12 cellular contexts compared by ENCODE assay signal in genomic region chr5:174735498-174736350, GRCh38. TPM values are rescaled to one million over a fixed set of nuclear protein-coding genes. Genes with fewer than 3 reads are reported as not detected.
A peak's percentile ranks its signal among the peaks of the same experiment; 100 is the strongest.
DNase-seq lines count a peak whose midpoint lies in the region; ATAC-seq and TF ChIP-seq lines count a peak whose summit lies in the region.
"Had no signal": no experiment of that assay in that cellular context is flagged by ENCODE, and none has a peak within 500 bp of the region (broad histone marks: within the 10 kb centered on the region; RNA-seq: fewer than 3 reads in every experiment).

No MANE protein-coding gene starts in this region.

- no peaks in the 10 kb centered on the region for H3K9me3 Mint-ChIP-seq in activated CD4-positive, alpha-beta T cell treated with anti-CD3 and anti-CD28 coated beads for 36 hours (ENCODE audit: low read depth)
- H3K9me3 Mint-ChIP-seq in activated CD4-positive, alpha-beta T cell treated with anti-CD3 and anti-CD28 coated beads, Interleukin-2, amount 10 ng/mL, durations not matched to agents 24 days and 14 days, result no peaks in the 10 kb centered on the region

- TF ChIP-seq CTCF in WERI-Rb-1 (IDR thresholded peaks at IDR 0.05; ENCODE audit: low read depth, low read length), result 0 out of 2 replicates have a peak, but pooled peaks have one; percentile 33
- peak; percentile 34 to 59 (median 36) for TF ChIP-seq CTCF in testis (IDR thresholded peaks at IDR 0.05)

- H3K36me3 Mint-ChIP-seq in activated CD4-positive, alpha-beta T cell treated with anti-CD3 and anti-CD28 coated beads for 36 hours (ENCODE audit: low read depth), result no peaks in the 10 kb centered on the region
- H3K36me3 Mint-ChIP-seq in activated CD4-positive, alpha-beta T cell treated with anti-CD3 and anti-CD28 coated beads, Interleukin-2, amount 10 ng/mL, durations not matched to agents 24 days and 14 days (ENCODE audit: low read depth), result no peaks in the 10 kb centered on the region

- H3K9me3 ChIP-seq in WERI-Rb-1 (ENCODE audit: severe bottlenecking), result no peaks in the 10 kb centered on the region
- no peaks in the 10 kb centered on the region for H3K9me3 ChIP-seq in iPS-18a (ENCODE audit: control insufficient read depth, low read depth, low read length)
- H3K9me3 ChIP-seq in testis, result no peaks in the 10 kb centered on the region
- H3K9me3 ChIP-seq: ovary, SJCRH30, tibial nerve had no signal

- H3K36me3 ChIP-seq in WERI-Rb-1 (no peaks in the 10 kb centered on the region), iPS-18a (ENCODE audit: control insufficient read depth, low read depth, low read length) (no peaks in the 10 kb centered on the region), testis (ENCODE audit: low read depth, missing control alignments) (no peaks in the 10 kb centered on the region)
- H3K36me3 ChIP-seq: ovary, SJCRH30, tibial nerve had no signal

- peaks cover 4% of the 10 kb centered on the region for H3K4me1 Mint-ChIP-seq in activated CD4-positive, alpha-beta T cell treated with anti-CD3 and anti-CD28 coated beads for 36 hours
- no peaks in the 10 kb centered on the region for H3K4me1 Mint-ChIP-seq in activated CD4-positive, alpha-beta T cell treated with anti-CD3 and anti-CD28 coated beads, Interleukin-2, amount 10 ng/mL, durations not matched to agents 24 days and 14 days

- peaks cover 72% of the 10 kb centered on the region for H3K27me3 Mint-ChIP-seq in activated CD4-positive, alpha-beta T cell treated with anti-CD3 and anti-CD28 coated beads for 36 hours
- peaks cover 65% of the 10 kb centered on the region for H3K27me3 Mint-ChIP-seq in activated CD4-positive, alpha-beta T cell treated with anti-CD3 and anti-CD28 coated beads, Interleukin-2, amount 10 ng/mL, durations not matched to agents 24 days and 14 days

- intact Hi-C loops in activated CD4-positive, alpha-beta T cell treated with anti-CD3 and anti-CD28 coated beads for 36 hours (cut with DNase I, micrococcal nuclease), result loop anchor here (1.0 to 2.0 kb wide), 2 partner anchors 15 to 316 kb away; no protein-coding TSS in a partner anchor
- intact Hi-C loops in activated CD4-positive, alpha-beta T cell treated with anti-CD3 and anti-CD28 coated beads, Interleukin-2, amount 10 ng/mL, durations not matched to agents 24 days and 14 days (cut with micrococcal nuclease), result no loop called here
- intact Hi-C loops in testis (cut with DNase I; ENCODE audit: low total_unique reads), result no loop called here

- peaks cover 27% of the 10 kb centered on the region for H3K4me1 ChIP-seq in iPS-18a (ENCODE audit: control insufficient read depth, low read depth, low read length)
- peaks cover 5% of the 10 kb centered on the region for H3K4me1 ChIP-seq in testis

- CTCF ChIA-PET in activated CD4-positive, alpha-beta T cell treated with anti-CD3 and anti-CD28 coated beads for 36 hours (lab: Charles Lee), result interaction anchor here (0.6 kb wide), 1 partner anchor 955 kb away, joined by 4 read pairs; no protein-coding TSS in a partner anchor

- H3K9ac ChIP-seq in iPS-18a (ENCODE audit: low read length), result no peak overlapping the region

- DNase-seq in activated CD4-positive, alpha-beta T cell treated with anti-CD3 and anti-CD28 coated beads for 36 hours, result peak; percentile 42
- DNase-seq in activated CD4-positive, alpha-beta T cell treated with anti-CD3 and anti-CD28 coated beads, Interleukin-2, amount 10 ng/mL, durations not matched to agents 24 days and 14 days, result no peak
- DNase-seq in WERI-Rb-1 (no peak), testis (peak; percentile 71), NCI-H524 (lab: John Stamatoyannopoulos, UW) (no peak), NCI-H2029 (lab: John Stamatoyannopoulos, UW) (no peak)
- DNase-seq: CD4-positive, CD25-positive, alpha-beta regulatory T cell; ovary had no signal

- no peak overlapping the region for H3K4me3 Mint-ChIP-seq in activated CD4-positive, alpha-beta T cell treated with anti-CD3 and anti-CD28 coated beads for 36 hours
- H3K4me3 Mint-ChIP-seq in activated CD4-positive, alpha-beta T cell treated with anti-CD3 and anti-CD28 coated beads, Interleukin-2, amount 10 ng/mL, durations not matched to agents 24 days and 14 days, result no peak overlapping the region

- H3K27ac ChIP-seq in WERI-Rb-1, result no peak overlapping the region
- no peak overlapping the region for H3K27ac ChIP-seq in iPS-18a (ENCODE audit: low read length)
- H3K27ac ChIP-seq in testis, result no peak overlapping the region
- H3K27ac ChIP-seq: ovary, tibial nerve had no signal

- POLR2A ChIA-PET in activated CD4-positive, alpha-beta T cell treated with anti-CD3 and anti-CD28 coated beads for 36 hours (lab: Charles Lee), result no interaction called here

- TF ChIP-seq POLR2A in testis (IDR thresholded peaks at IDR 0.05), result no peak

- H3K4me3 ChIP-seq in WERI-Rb-1 (ENCODE audit: low read depth, low read length) (no peak overlapping the region), iPS-18a (ENCODE audit: low read length) (peak overlapping the region; percentile 54), testis (peak overlapping the region; percentile 37 to 42)
- H3K4me3 ChIP-seq: ovary, SJCRH30, tibial nerve had no signal

- H3K27me3 ChIP-seq in WERI-Rb-1 (ENCODE audit: insufficient read depth, low read depth, severe bottlenecking) (peaks cover 92% of the 10 kb centered on the region), iPS-18a (ENCODE audit: control insufficient read depth, insufficient read depth, low read length) (peaks cover 83% of the 10 kb centered on the region), testis (no peaks in the 10 kb centered on the region)
- H3K27me3 ChIP-seq: ovary had no signal

- 1 to 2% methylated on average over 25 to 55 of the region's 55 CpGs for WGBS in testis, 2 donors

- no peak for ATAC-seq in activated CD4-positive, alpha-beta T cell treated with anti-CD3 and anti-CD28 coated beads for 36 hours
- no peak for ATAC-seq in GM21619 (IDR thresholded peaks at IDR 0.05; ENCODE audit: unreplicated experiment)

- H3K27ac Mint-ChIP-seq in activated CD4-positive, alpha-beta T cell treated with anti-CD3 and anti-CD28 coated beads for 36 hours, result no peak overlapping the region
- no peak overlapping the region for H3K27ac Mint-ChIP-seq in activated CD4-positive, alpha-beta T cell treated with anti-CD3 and anti-CD28 coated beads, Interleukin-2, amount 10 ng/mL, durations not matched to agents 24 days and 14 days
- H3K27ac Mint-ChIP-seq: CD4-positive, CD25-positive, alpha-beta regulatory T cell had no signal

RNA-seq across cellular contexts. Expression of gene MSX2, which starts 11.3 kb away (rescaled TPM):
- not detected for total RNA-seq in activated CD4-positive, alpha-beta T cell treated with anti-CD3 and anti-CD28 coated beads for 36 hours
- not detected in 2 replicates for total RNA-seq in activated CD4-positive, alpha-beta T cell treated with anti-CD3 and anti-CD28 coated beads, Interleukin-2, amount 10 ng/mL, durations not matched to agents 24 days and 14 days
- 10 to 100 TPM; 37.7 to 39.2 TPM for total RNA-seq in testis
- polyA plus RNA-seq in testis (ENCODE audit: insufficient read depth, low read depth, low replicate concordance), result 15.8 TPM
- polyA plus RNA-seq: CD4-positive, CD25-positive, alpha-beta regulatory T cell had no signal

Comparison
In these comparisons a context has a peak if more than half of its experiments do, and no peak if none do; other contexts are left out.
1. DNase-seq: peak in activated CD4-positive, alpha-beta T cell treated with anti-CD3 and anti-CD28 coated beads for 36 hours (single experiment) and testis (single experiment); none in activated CD4-positive, alpha-beta T cell treated with anti-CD3 and anti-CD28 coated beads, Interleukin-2, amount 10 ng/mL, durations not matched to agents 24 days and 14 days (single experiment), WERI-Rb-1 (single experiment), NCI-H524 (0 of 2) and NCI-H2029 (single experiment).
2. intact Hi-C loops: an anchor here in activated CD4-positive, alpha-beta T cell treated with anti-CD3 and anti-CD28 coated beads for 36 hours (1.0 to 2.0 kb wide); none called in activated CD4-positive, alpha-beta T cell treated with anti-CD3 and anti-CD28 coated beads, Interleukin-2, amount 10 ng/mL, durations not matched to agents 24 days and 14 days and testis.
3. RNA of gene MSX2, which starts 11.3 kb away (total RNA-seq): 37.7 to 39.2 TPM in testis; not detected in activated CD4-positive, alpha-beta T cell treated with anti-CD3 and anti-CD28 coated beads for 36 hours and not detected in activated CD4-positive, alpha-beta T cell treated with anti-CD3 and anti-CD28 coated beads, Interleukin-2, amount 10 ng/mL, durations not matched to agents 24 days and 14 days; every median in the first group is over 10 times any median in the second.